Comparison of ENCODE assay signal across 4 cellular contexts in genomic region chr10:101011517-101012423, GRCh38. TPM values are rescaled to one million over a fixed set of nuclear protein-coding genes. Genes with fewer than 3 reads are reported as not detected.
DNase-seq lines count a peak whose midpoint lies in the region; ATAC-seq and TF ChIP-seq lines count a peak whose summit lies in the region.

No MANE protein-coding gene starts in this region.

- H3K4me3 Mint-ChIP-seq in neural crest cell = no peak overlapping the region

- no peak overlapping the region for H3K27ac Mint-ChIP-seq in neural crest cell (ENCODE audit: unreplicated experiment)

- H3K9me3 Mint-ChIP-seq in neural crest cell = no peaks in the 10 kb centered on the region

- peaks cover 31% of the 10 kb centered on the region for H3K4me1 Mint-ChIP-seq in neural crest cell

- peaks cover 31% of the 10 kb centered on the region for H3K27me3 Mint-ChIP-seq in neural crest cell (ENCODE audit: low read depth)

- H3K36me3 Mint-ChIP-seq in neural crest cell (ENCODE audit: low read depth) = no peaks in the 10 kb centered on the region

- DNase-seq in SK-N-DZ (ENCODE audit: low spot score) (peak; percentile 79), neural crest cell (ENCODE audit: low read depth, low spot score) (no peak), amniotic stem cell (lab: John Stamatoyannopoulos, UW) (no peak)

- peak; percentile 44 for TF ChIP-seq CTCF in neural crest cell (conservative IDR thresholded peaks at IDR 0.05)

- ATAC-seq in GM19328 (IDR thresholded peaks at IDR 0.05; ENCODE audit: unreplicated experiment) = no peak

RNA-seq across cellular contexts. Expression of gene LZTS2, which starts 12.2 kb away (rescaled TPM):
- polyA plus RNA-seq in SK-N-DZ (2014; cell fraction: cytosol; rRNA removed) = 84.2 and 97.5 TPM in 2 replicates
- polyA plus RNA-seq in SK-N-DZ (2014; cell fraction: nucleus; rRNA removed) = 135 and 146 TPM in 2 replicates
- 70.8 and 71.0 TPM in 2 replicates for total RNA-seq in neural crest cell

RNA-seq across cellular contexts. Expression of gene PDZD7, which starts 19.2 kb away (rescaled TPM):
- polyA plus RNA-seq in SK-N-DZ (2014; cell fraction: cytosol; rRNA removed) = 9.9 and 10.1 TPM in 2 replicates
- polyA plus RNA-seq in SK-N-DZ (2014; cell fraction: nucleus; rRNA removed) = 28.3 and 32.8 TPM in 2 replicates
- 0.50 and 0.68 TPM in 2 replicates for total RNA-seq in neural crest cell

RNA-seq across cellular contexts. Expression of gene SFXN3, which starts 19.3 kb away (rescaled TPM):
- polyA plus RNA-seq in SK-N-DZ (2014; cell fraction: cytosol; rRNA removed) = 27.7 and 40.4 TPM in 2 replicates
- polyA plus RNA-seq in SK-N-DZ (2014; cell fraction: nucleus; rRNA removed) = 45.4 and 66.2 TPM in 2 replicates
- 1.9 and 2.1 TPM in 2 replicates for total RNA-seq in neural crest cell

RNA-seq across cellular contexts. Expression of gene TWNK, which starts 24.4 kb away (rescaled TPM):
- polyA plus RNA-seq in SK-N-DZ (2014; cell fraction: cytosol; rRNA removed) = 15.5 and 19.5 TPM in 2 replicates
- 10.5 and 23.3 TPM in 2 replicates for polyA plus RNA-seq in SK-N-DZ (2014; cell fraction: nucleus; rRNA removed)
- total RNA-seq in neural crest cell = 14.3 and 14.6 TPM in 2 replicates

RNA-seq across cellular contexts. Expression of gene MRPL43, which starts 24.5 kb away (rescaled TPM):
- 150 and 151 TPM in 2 replicates for polyA plus RNA-seq in SK-N-DZ (2014; cell fraction: cytosol; rRNA removed)
- polyA plus RNA-seq in SK-N-DZ (2014; cell fraction: nucleus; rRNA removed) = 113 and 124 TPM in 2 replicates
- 62.9 and 64.0 TPM in 2 replicates for total RNA-seq in neural crest cell
